Comparison of ENCODE assay signal across 1 cellular context in the genomic region with DNA sequence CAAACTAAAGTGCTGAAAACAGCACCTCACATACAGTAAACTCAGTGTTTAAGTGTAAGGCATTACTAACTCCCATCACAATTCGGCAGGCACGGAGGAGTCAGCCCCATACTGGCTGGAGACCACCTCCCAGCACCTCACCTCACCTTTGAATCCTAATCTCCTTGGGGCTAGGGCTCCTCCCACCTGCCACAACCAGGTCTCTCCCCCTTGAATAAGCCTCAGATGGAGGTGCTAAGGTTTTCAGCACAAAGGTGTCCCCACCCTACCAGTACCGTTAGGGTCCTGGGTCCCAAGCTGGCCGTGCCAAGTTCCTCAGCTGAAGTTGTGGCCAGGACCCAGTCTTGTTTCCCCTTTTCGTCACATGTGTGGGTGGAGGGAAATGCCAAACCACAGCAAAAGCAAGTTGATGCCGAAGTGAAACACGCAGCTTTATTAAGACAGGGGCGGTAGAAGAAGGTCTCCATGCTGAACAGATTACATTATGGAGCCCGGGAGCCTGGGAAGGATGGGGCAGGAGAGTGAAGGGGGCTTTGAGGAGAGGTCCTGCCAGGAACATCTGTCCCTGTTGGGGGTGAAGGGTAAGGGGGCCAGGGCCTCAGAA.
TF ChIP-seq lines count a peak whose summit lies in the region.

A gene with protein sequence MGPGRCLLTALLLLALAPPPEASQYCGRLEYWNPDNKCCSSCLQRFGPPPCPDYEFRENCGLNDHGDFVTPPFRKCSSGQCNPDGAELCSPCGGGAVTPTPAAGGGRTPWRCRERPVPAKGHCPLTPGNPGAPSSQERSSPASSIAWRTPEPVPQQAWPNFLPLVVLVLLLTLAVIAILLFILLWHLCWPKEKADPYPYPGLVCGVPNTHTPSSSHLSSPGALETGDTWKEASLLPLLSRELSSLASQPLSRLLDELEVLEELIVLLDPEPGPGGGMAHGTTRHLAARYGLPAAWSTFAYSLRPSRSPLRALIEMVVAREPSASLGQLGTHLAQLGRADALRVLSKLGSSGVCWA (minus strand): TSS at position 332 of the 604 bp plus-strand sequence. CDS start 1,272 bp downstream, outside the sequence.

TF ChIP-seq in GM12878, 131 proteins besides CTCF, POLR2A, EP300 and RAD21 (continued from another document):
- TF ChIP-seq MYC (IDR thresholded peaks at IDR 0.05; ENCODE audit: insufficient read depth, insufficient read length, insufficient replicate concordance, low read length, severe bottlenecking) (no peak), POLR2AphosphoS2 (IDR thresholded peaks at IDR 0.05; ENCODE audit: low read depth, low read length) (no peak; the same call in 1 of the 2 replicates), HDAC6 (IDR thresholded peaks at IDR 0.05; ENCODE audit: unreplicated experiment) (no peak), WRNIP1 (IDR thresholded peaks at IDR 0.05; ENCODE audit: borderline replicate concordance, low read depth, low read length) (peak; percentile 15; the same call in 1 of the 2 replicates), ATF7 (IDR thresholded peaks at IDR 0.05; ENCODE audit: low read depth) (peak; percentile 64), ZNF24 (IDR thresholded peaks at IDR 0.05) (no peak), CHD2 (IDR thresholded peaks at IDR 0.05; ENCODE audit: borderline replicate concordance, low read depth, low read length) (peak; percentile 84), FOS (IDR thresholded peaks at IDR 0.05; ENCODE audit: borderline replicate concordance, extremely low read depth, insufficient read length) (no peak), MTA2 (IDR thresholded peaks at IDR 0.05; ENCODE audit: low read depth) (peak; percentile 82), LARP7 (IDR thresholded peaks at IDR 0.05) (peak; percentile 74), ZNF217 (IDR thresholded peaks at IDR 0.05) (no peak), SMC3 (IDR thresholded peaks at IDR 0.05; ENCODE audit: borderline replicate concordance, low read length) (no peak), GATAD2B (conservative IDR thresholded peaks at IDR 0.05; ENCODE audit: low read depth) (peak; percentile 75), EGR1 (IDR thresholded peaks at IDR 0.05; ENCODE audit: borderline replicate concordance in 1 of 2, low read depth in 2 of 2, low read length in 2 of 2) (peak; percentile 34 to 97), PAX5 (IDR thresholded peaks at IDR 0.05; ENCODE audit: borderline replicate concordance, low read depth, low read length) (peak; percentile 92), SPI1 (IDR thresholded peaks at IDR 0.05; ENCODE audit: borderline replicate concordance, insufficient read depth, low read depth, low read length) (peak; percentile 77), SUZ12 (IDR thresholded peaks at IDR 0.05; ENCODE audit: unreplicated experiment) (no peak), ZNF622 (IDR thresholded peaks at IDR 0.05) (no peak), FOXM1 (IDR thresholded peaks at IDR 0.05; ENCODE audit: low read depth, low read length) (peak; percentile 52; the same call in 1 of the 2 replicates), CBFB (IDR thresholded peaks at IDR 0.05; ENCODE audit: low read depth) (peak; percentile 99), RBBP5 (conservative IDR thresholded peaks at IDR 0.05) (no peak)
- TF ChIP-seq, protein P1, sequence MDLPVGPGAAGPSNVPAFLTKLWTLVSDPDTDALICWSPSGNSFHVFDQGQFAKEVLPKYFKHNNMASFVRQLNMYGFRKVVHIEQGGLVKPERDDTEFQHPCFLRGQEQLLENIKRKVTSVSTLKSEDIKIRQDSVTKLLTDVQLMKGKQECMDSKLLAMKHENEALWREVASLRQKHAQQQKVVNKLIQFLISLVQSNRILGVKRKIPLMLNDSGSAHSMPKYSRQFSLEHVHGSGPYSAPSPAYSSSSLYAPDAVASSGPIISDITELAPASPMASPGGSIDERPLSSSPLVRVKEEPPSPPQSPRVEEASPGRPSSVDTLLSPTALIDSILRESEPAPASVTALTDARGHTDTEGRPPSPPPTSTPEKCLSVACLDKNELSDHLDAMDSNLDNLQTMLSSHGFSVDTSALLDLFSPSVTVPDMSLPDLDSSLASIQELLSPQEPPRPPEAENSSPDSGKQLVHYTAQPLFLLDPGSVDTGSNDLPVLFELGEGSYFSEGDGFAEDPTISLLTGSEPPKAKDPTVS (IDR thresholded peaks at IDR 0.05; ENCODE audit: low read depth, low read length): no peak
- TF ChIP-seq, protein P2, sequence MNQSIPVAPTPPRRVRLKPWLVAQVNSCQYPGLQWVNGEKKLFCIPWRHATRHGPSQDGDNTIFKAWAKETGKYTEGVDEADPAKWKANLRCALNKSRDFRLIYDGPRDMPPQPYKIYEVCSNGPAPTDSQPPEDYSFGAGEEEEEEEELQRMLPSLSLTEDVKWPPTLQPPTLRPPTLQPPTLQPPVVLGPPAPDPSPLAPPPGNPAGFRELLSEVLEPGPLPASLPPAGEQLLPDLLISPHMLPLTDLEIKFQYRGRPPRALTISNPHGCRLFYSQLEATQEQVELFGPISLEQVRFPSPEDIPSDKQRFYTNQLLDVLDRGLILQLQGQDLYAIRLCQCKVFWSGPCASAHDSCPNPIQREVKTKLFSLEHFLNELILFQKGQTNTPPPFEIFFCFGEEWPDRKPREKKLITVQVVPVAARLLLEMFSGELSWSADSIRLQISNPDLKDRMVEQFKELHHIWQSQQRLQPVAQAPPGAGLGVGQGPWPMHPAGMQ (IDR thresholded peaks at IDR 0.05; ENCODE audit: borderline replicate concordance): no peak
- TF ChIP-seq, protein P3, sequence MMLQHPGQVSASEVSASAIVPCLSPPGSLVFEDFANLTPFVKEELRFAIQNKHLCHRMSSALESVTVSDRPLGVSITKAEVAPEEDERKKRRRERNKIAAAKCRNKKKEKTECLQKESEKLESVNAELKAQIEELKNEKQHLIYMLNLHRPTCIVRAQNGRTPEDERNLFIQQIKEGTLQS (IDR thresholded peaks at IDR 0.05; ENCODE audit: borderline replicate concordance, extremely low read depth, low read depth, low read length): no peak
- TF ChIP-seq, protein P4, sequence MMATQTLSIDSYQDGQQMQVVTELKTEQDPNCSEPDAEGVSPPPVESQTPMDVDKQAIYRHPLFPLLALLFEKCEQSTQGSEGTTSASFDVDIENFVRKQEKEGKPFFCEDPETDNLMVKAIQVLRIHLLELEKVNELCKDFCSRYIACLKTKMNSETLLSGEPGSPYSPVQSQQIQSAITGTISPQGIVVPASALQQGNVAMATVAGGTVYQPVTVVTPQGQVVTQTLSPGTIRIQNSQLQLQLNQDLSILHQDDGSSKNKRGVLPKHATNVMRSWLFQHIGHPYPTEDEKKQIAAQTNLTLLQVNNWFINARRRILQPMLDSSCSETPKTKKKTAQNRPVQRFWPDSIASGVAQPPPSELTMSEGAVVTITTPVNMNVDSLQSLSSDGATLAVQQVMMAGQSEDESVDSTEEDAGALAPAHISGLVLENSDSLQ (IDR thresholded peaks at IDR 0.05): no peak
- TF ChIP-seq, protein P5, sequence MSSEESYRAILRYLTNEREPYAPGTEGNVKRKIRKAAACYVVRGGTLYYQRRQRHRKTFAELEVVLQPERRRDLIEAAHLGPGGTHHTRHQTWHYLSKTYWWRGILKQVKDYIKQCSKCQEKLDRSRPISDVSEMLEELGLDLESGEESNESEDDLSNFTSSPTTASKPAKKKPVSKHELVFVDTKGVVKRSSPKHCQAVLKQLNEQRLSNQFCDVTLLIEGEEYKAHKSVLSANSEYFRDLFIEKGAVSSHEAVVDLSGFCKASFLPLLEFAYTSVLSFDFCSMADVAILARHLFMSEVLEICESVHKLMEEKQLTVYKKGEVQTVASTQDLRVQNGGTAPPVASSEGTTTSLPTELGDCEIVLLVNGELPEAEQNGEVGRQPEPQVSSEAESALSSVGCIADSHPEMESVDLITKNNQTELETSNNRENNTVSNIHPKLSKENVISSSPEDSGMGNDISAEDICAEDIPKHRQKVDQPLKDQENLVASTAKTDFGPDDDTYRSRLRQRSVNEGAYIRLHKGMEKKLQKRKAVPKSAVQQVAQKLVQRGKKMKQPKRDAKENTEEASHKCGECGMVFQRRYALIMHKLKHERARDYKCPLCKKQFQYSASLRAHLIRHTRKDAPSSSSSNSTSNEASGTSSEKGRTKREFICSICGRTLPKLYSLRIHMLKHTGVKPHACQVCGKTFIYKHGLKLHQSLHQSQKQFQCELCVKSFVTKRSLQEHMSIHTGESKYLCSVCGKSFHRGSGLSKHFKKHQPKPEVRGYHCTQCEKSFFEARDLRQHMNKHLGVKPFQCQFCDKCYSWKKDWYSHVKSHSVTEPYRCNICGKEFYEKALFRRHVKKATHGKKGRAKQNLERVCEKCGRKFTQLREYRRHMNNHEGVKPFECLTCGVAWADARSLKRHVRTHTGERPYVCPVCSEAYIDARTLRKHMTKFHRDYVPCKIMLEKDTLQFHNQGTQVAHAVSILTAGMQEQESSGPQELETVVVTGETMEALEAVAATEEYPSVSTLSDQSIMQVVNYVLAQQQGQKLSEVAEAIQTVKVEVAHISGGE (CRISPR knock-in tag; IDR thresholded peaks at IDR 0.05): no peak
- TF ChIP-seq, protein P6, sequence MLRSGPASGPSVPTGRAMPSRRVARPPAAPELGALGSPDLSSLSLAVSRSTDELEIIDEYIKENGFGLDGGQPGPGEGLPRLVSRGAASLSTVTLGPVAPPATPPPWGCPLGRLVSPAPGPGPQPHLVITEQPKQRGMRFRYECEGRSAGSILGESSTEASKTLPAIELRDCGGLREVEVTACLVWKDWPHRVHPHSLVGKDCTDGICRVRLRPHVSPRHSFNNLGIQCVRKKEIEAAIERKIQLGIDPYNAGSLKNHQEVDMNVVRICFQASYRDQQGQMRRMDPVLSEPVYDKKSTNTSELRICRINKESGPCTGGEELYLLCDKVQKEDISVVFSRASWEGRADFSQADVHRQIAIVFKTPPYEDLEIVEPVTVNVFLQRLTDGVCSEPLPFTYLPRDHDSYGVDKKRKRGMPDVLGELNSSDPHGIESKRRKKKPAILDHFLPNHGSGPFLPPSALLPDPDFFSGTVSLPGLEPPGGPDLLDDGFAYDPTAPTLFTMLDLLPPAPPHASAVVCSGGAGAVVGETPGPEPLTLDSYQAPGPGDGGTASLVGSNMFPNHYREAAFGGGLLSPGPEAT (IDR thresholded peaks at IDR 0.05; ENCODE audit: low read depth): peak; percentile 93
- TF ChIP-seq, protein P7, sequence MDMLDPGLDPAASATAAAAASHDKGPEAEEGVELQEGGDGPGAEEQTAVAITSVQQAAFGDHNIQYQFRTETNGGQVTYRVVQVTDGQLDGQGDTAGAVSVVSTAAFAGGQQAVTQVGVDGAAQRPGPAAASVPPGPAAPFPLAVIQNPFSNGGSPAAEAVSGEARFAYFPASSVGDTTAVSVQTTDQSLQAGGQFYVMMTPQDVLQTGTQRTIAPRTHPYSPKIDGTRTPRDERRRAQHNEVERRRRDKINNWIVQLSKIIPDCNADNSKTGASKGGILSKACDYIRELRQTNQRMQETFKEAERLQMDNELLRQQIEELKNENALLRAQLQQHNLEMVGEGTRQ (IDR thresholded peaks at IDR 0.05; ENCODE audit: borderline replicate concordance, low read depth, low read length): no peak; the same call in 1 of the 2 replicates
